15 cellular contexts compared by ENCODE assay signal in the genomic region with DNA sequence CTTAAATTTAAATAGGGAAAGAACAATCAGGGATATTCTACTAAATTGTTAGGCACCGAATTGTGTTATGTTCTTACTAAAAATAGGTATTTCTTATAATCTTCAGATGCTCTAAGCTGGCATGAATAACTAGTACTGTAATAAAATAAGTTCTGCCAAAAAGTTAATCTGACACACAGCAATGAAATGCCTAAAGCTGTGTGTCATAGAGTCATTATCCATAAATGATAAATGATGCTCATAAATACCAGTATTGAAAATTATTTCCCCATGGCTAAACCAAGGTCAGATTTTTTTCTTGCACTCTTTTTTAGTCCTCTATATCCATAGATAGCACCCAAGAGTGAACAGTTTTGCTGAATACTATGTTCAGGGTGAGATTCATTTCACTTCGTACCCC. TPM values are rescaled to one million over a fixed set of nuclear protein-coding genes. Genes with fewer than 3 reads are reported as not detected.
DNase-seq lines count a peak whose midpoint lies in the region; ATAC-seq and TF ChIP-seq lines count a peak whose summit lies in the region.
"Had no signal": no experiment of that assay in that cellular context is flagged by ENCODE, and none has a peak within 500 bp of the region (broad histone marks: within the 10 kb centered on the region; RNA-seq: fewer than 3 reads in every experiment).

No MANE protein-coding gene starts in this region.

- H3K27ac ChIP-seq in RWPE2 (ENCODE audit: poor library complexity, severe bottlenecking) (no peak overlapping the region), adrenal gland (no peak overlapping the region)

- no peaks in the 10 kb centered on the region for H3K27me3 ChIP-seq in RWPE2 (ENCODE audit: insufficient read depth, poor library complexity, severe bottlenecking)
- no peaks in the 10 kb centered on the region for H3K27me3 ChIP-seq in skeletal muscle satellite cell (ENCODE audit: control insufficient read depth, insufficient read depth, low read length)
- H3K27me3 ChIP-seq in adrenal gland = no peaks in the 10 kb centered on the region

- DNase-seq in EH (ENCODE audit: low read depth) = peak; percentile 75
- DNase-seq in RWPE2 (ENCODE audit: low spot score) = no peak
- peak; percentile 82 for DNase-seq in fibroblast of villous mesenchyme (ENCODE audit: low read depth)
- DNase-seq in NCI-H1105 (lab: John Stamatoyannopoulos, UW) = no peak
- no peak for DNase-seq in retina
- no peak for DNase-seq in HT-29 (ENCODE audit: low spot score)
- no peak for DNase-seq in adrenal gland
- DNase-seq: activated CD8-positive, alpha-beta memory T cell treated with anti-CD3 and anti-CD28 coated beads, Interleukin-2, amount 10 ng/mL, durations not matched to agents 7 days and 5 days; activated effector memory CD4-positive, alpha-beta T cell treated with anti-CD3 and anti-CD28 coated beads, Interleukin-2, amount 50 U/mL, for 16 hours; erythroblast; NCI-H2171; T-helper 17 cell had no signal

- H3K4me3 ChIP-seq in RWPE2 (ENCODE audit: severe bottlenecking) = no peak overlapping the region
- no peak overlapping the region for H3K4me3 ChIP-seq in fibroblast of villous mesenchyme (ENCODE audit: low read depth, low read length)
- peak overlapping the region; percentile 16 for H3K4me3 ChIP-seq in skeletal muscle satellite cell (ENCODE audit: low read length)
- H3K4me3 ChIP-seq in adrenal gland = no peak overlapping the region
- H3K4me3 ChIP-seq: K562 had no signal

- H3K9ac ChIP-seq in skeletal muscle satellite cell (ENCODE audit: low read depth, low read length) = peak overlapping the region; percentile 72

- intact Hi-C loops in adrenal gland (cut with DNase I) = no loop called here

- no peaks in the 10 kb centered on the region for H3K4me1 ChIP-seq in RWPE2 (ENCODE audit: insufficient read depth, poor library complexity, severe bottlenecking)
- H3K4me1 ChIP-seq in skeletal muscle satellite cell (ENCODE audit: control insufficient read depth, insufficient read depth, low read length) = peaks cover 51% of the 10 kb centered on the region
- peaks cover 0 to 7% of the 10 kb centered on the region in 2 donors for H3K4me1 ChIP-seq in adrenal gland (replicated peaks in 1 of 2)

- no peaks in the 10 kb centered on the region for H3K36me3 ChIP-seq in RWPE2 (ENCODE audit: low read depth)
- H3K36me3 ChIP-seq in skeletal muscle satellite cell (ENCODE audit: insufficient read depth, low read length) = no peaks in the 10 kb centered on the region
- no peaks in the 10 kb centered on the region for H3K36me3 ChIP-seq in adrenal gland (replicated peaks in 1 of 2)

- TF ChIP-seq POLR2A in adrenal gland (IDR thresholded peaks at IDR 0.05) = no peak

- 62 to 74% (median 68%) methylated on average over 2 of the region's 2 CpGs for WGBS in adrenal gland, 4 donors

- peak; percentile 40; the same call in 1 of the 3 replicates for ATAC-seq in RWPE2 (ENCODE audit: low read depth)
- ATAC-seq: activated CD8-positive, alpha-beta memory T cell treated with anti-CD3 and anti-CD28 coated beads, Interleukin-2, amount 10 ng/mL, durations not matched to agents 7 days and 5 days; K562; stimulated activated effector memory CD8-positive, alpha-beta T cell treated with anti-CD3 and anti-CD28 coated beads, Interleukin-12 subunit alpha, Interleukin-12 subunit beta, amount 100 ng/mL, for 72 hours; T-helper 17 cell had no signal

- H3K9me3 ChIP-seq in RWPE2 (ENCODE audit: severe bottlenecking) (no peaks in the 10 kb centered on the region), skeletal muscle satellite cell (replicated peaks; ENCODE audit: low read length) (no peaks in the 10 kb centered on the region), adrenal gland (replicated peaks in 1 of 3) (no peaks in the 10 kb centered on the region)

- TF ChIP-seq CTCF in RWPE2 (IDR thresholded peaks at IDR 0.05; ENCODE audit: poor library complexity, severe bottlenecking) = no peak
- TF ChIP-seq CTCF in fibroblast of villous mesenchyme (IDR thresholded peaks at IDR 0.05; ENCODE audit: insufficient read depth, low read depth, low read length) = no peak
- no peak for TF ChIP-seq CTCF in adrenal gland (IDR thresholded peaks at IDR 0.05)

- H3K4me2 ChIP-seq in skeletal muscle satellite cell (ENCODE audit: low read length) = peak overlapping the region; percentile 44

RNA-seq across cellular contexts. Expression of gene PRIM2, which starts 11.7 kb away (rescaled TPM):
- total RNA-seq in fibroblast of villous mesenchyme = 33.8 and 51.0 TPM in 2 replicates
- 46.1 and 51.3 TPM in 2 replicates for total RNA-seq in skeletal muscle satellite cell (2012; rRNA removed)
- 14.0 and 14.3 TPM in 2 replicates for total RNA-seq in HT-29 (2014; rRNA removed; shearing (Covaris generic))
- 10 to 100 TPM in 2 of 8 donors, 1 to 10 TPM in 6; 3.1 to 15.1 (median 6.7) TPM for total RNA-seq in adrenal gland
- 1 to 10 TPM; 2.4 to 3.2 (median 3.1) TPM for polyA plus RNA-seq in adrenal gland

Comparison
In these comparisons a context has a peak if more than half of its experiments do, and no peak if none do; other contexts are left out.
1. DNase-seq: peak in EH (single experiment) and fibroblast of villous mesenchyme (single experiment); none in RWPE2 (single experiment), NCI-H1105 (single experiment), retina (single experiment), HT-29 (single experiment) and adrenal gland (0 of 7).